In genomic region chr1:97202481-97202880, GRCh38 we compare ENCODE assay signal across 19 cellular contexts.
DNase-seq lines count a peak whose midpoint lies in the region; FAIRE-seq and TF ChIP-seq lines count a peak whose summit lies in the region.
"Had no signal": no experiment of that assay in that cellular context is flagged by ENCODE, and none has a peak within 500 bp of the region (broad histone marks: within the 10 kb centered on the region; RNA-seq: fewer than 3 reads in every experiment).

No MANE protein-coding gene starts in this region.

- TF ChIP-seq CTCF in KMS-11 (conservative IDR thresholded peaks at IDR 0.05; ENCODE audit: low read depth, low read length) (no peak), endodermal cell (conservative IDR thresholded peaks at IDR 0.05) (no peak), neural progenitor cell (IDR thresholded peaks at IDR 0.05) (no peak), prostate gland (IDR thresholded peaks at IDR 0.05) (no peak)

- H3K4me3 ChIP-seq in KMS-11 (IDR thresholded peaks at IDR 0.05; ENCODE audit: insufficient read depth, low read depth, low read length) (no peak overlapping the region), endodermal cell (ENCODE audit: low read length) (peak overlapping the region; percentile 11), neural progenitor cell (no peak overlapping the region), prostate gland (no peak overlapping the region)
- H3K4me3 ChIP-seq: PC-9 had no signal

- H3F3A ChIP-seq in neural progenitor cell (ENCODE audit: low read depth): no peaks in the 10 kb centered on the region

- H2AFZ ChIP-seq in KMS-11 (ENCODE audit: low read depth) (peak overlapping the region; percentile 38; the same call in 1 of the 2 replicates), neural progenitor cell (replicated peaks) (peak overlapping the region; percentile 77)

- H3K9me3 Mint-ChIP-seq in endodermal cell (no peaks in the 10 kb centered on the region), neural progenitor cell (no peaks in the 10 kb centered on the region)
- H3K9me3 Mint-ChIP-seq: CD4-positive, alpha-beta memory T cell; IgD-negative memory B cell had no signal

- FAIRE-seq in GM12891 (lab: Jason Lieb, UNC) (no peak), RCC 7860 (lab: Jason Lieb, UNC) (no peak)
- FAIRE-seq: D721Med had no signal

- H3K36me3 Mint-ChIP-seq in endodermal cell (ENCODE audit: low read depth): no peaks in the 10 kb centered on the region
- H3K36me3 Mint-ChIP-seq in neural progenitor cell: no peaks in the 10 kb centered on the region
- H3K36me3 Mint-ChIP-seq: IgD-negative memory B cell had no signal

- H3K36me3 ChIP-seq in KMS-11 (ENCODE audit: insufficient read depth) (no peaks in the 10 kb centered on the region), endodermal cell (ENCODE audit: control insufficient read depth, insufficient read depth, low read length) (no peaks in the 10 kb centered on the region), neural progenitor cell (no peaks in the 10 kb centered on the region), prostate gland (no peaks in the 10 kb centered on the region)

- peak overlapping the region; percentile 59 for H3K27ac ChIP-seq in KMS-11
- H3K27ac ChIP-seq in endodermal cell (ENCODE audit: low read depth, low read length): no peak overlapping the region
- H3K27ac ChIP-seq in neural progenitor cell: no peak overlapping the region
- no peak overlapping the region for H3K27ac ChIP-seq in prostate gland
- H3K27ac ChIP-seq: PC-9 had no signal

- H3K4me3 Mint-ChIP-seq in endodermal cell (no peak overlapping the region), neural progenitor cell (no peak overlapping the region)
- H3K4me3 Mint-ChIP-seq: B cell; CD4-positive, alpha-beta memory T cell; IgD-negative memory B cell had no signal

- H3K4me2 ChIP-seq in KMS-11 (peak overlapping the region; percentile 31; the same call in 1 of the 2 replicates), neural progenitor cell (peak overlapping the region; percentile 31)
- H3K4me2 ChIP-seq: PC-9 had no signal

- no peak overlapping the region for H3K27ac Mint-ChIP-seq in endodermal cell
- H3K27ac Mint-ChIP-seq in neural progenitor cell: no peak overlapping the region
- H3K27ac Mint-ChIP-seq: B cell; CD4-positive, alpha-beta memory T cell; IgD-negative memory B cell had no signal

- no peaks in the 10 kb centered on the region for H3K9me3 ChIP-seq in endodermal cell (ENCODE audit: control insufficient read depth, low read length)
- H3K9me3 ChIP-seq in neural progenitor cell (ENCODE audit: low read depth): no peaks in the 10 kb centered on the region
- no peaks in the 10 kb centered on the region for H3K9me3 ChIP-seq in prostate gland

- no peaks in the 10 kb centered on the region for H3K27me3 ChIP-seq in KMS-11 (ENCODE audit: insufficient read depth, low read depth)
- H3K27me3 ChIP-seq in endodermal cell (ENCODE audit: control insufficient read depth, insufficient read depth, low read length, poor library complexity, severe bottlenecking): no peaks in the 10 kb centered on the region
- no peaks in the 10 kb centered on the region for H3K27me3 ChIP-seq in neural progenitor cell
- H3K27me3 ChIP-seq in prostate gland (replicated peaks; ENCODE audit: insufficient read depth): no peaks in the 10 kb centered on the region

- H3K4me1 ChIP-seq in KMS-11 (ENCODE audit: low read depth, poor library complexity, severe bottlenecking) (peaks cover 9% of the 10 kb centered on the region), endodermal cell (ENCODE audit: control insufficient read depth, insufficient read depth, low read length) (peaks cover 19% of the 10 kb centered on the region), neural progenitor cell (peaks cover 14% of the 10 kb centered on the region), prostate gland (replicated peaks) (no peaks in the 10 kb centered on the region)

- no peak for TF ChIP-seq POLR2A in prostate gland (IDR thresholded peaks at IDR 0.05)
- TF ChIP-seq POLR2A in GM12891 (IDR thresholded peaks at IDR 0.05; ENCODE audit: low read depth, low read length): no peak

- no peak overlapping the region for H3K9ac ChIP-seq in KMS-11
- H3K9ac ChIP-seq in endodermal cell (ENCODE audit: extremely low read depth, low read length, poor library complexity, severe bottlenecking): no peak overlapping the region
- no peak overlapping the region for H3K9ac ChIP-seq in neural progenitor cell

- H3K79me2 ChIP-seq in KMS-11 (ENCODE audit: insufficient read depth, low read depth) (no peaks in the 10 kb centered on the region), neural progenitor cell (ENCODE audit: low read depth) (no peaks in the 10 kb centered on the region)

- DNase-seq in EH (ENCODE audit: low read depth): peak; percentile 23
- DNase-seq in endodermal cell: no peak
- DNase-seq in neural progenitor cell (ENCODE audit: low spot score): peak; percentile 18
- DNase-seq in prostate gland (ENCODE audit: low spot score): no peak
- DNase-seq in GM12891 (ENCODE audit: insufficient read length, low spot score): no peak
- DNase-seq in NCI-H2081 (lab: John Stamatoyannopoulos, UW): no peak
- no peak for DNase-seq in RCC 7860 (ENCODE audit: low spot score)
- DNase-seq: ACHN; CD4-positive, alpha-beta memory T cell; DMS79 treated with DMSO at 0.1 percent for 48 hours; NCI-H1048; NCI-H446; NCI-H748 treated with DMSO at 0.1 percent for 48 hours; PC-9; Right ventricle myocardium superior had no signal

- H3K4me1 Mint-ChIP-seq in endodermal cell: peaks cover 41% of the 10 kb centered on the region
- H3K4me1 Mint-ChIP-seq in neural progenitor cell: peaks cover 9% of the 10 kb centered on the region
- H3K4me1 Mint-ChIP-seq: B cell; CD4-positive, alpha-beta memory T cell; IgD-negative memory B cell had no signal

- WGBS in endodermal cell (ENCODE audit: insufficient coverage in 1 of 2, insufficient read length in 1 of 2), 2 experiments: 80 to 86% methylated on average over 3 of the region's 3 CpGs
- 92% methylated on average over 3 of the region's 3 CpGs for WGBS in prostate gland

- no peaks in the 10 kb centered on the region for H4K20me1 ChIP-seq in KMS-11 (ENCODE audit: insufficient read depth)
- no peaks in the 10 kb centered on the region for H4K20me1 ChIP-seq in neural progenitor cell (ENCODE audit: low read depth)

- H3K27me3 Mint-ChIP-seq in endodermal cell (ENCODE audit: insufficient read depth) (no peaks in the 10 kb centered on the region), neural progenitor cell (ENCODE audit: insufficient read depth, low read depth) (no peaks in the 10 kb centered on the region)
- H3K27me3 Mint-ChIP-seq: B cell; CD4-positive, alpha-beta memory T cell; IgD-negative memory B cell had no signal

- intact Hi-C loops in prostate gland (cut with DNase I): no loop called here

TF ChIP-seq in GM12891, 5 proteins besides CTCF, POLR2A, EP300 and RAD21:
- no peak for TF ChIP-seq PAX5 (IDR thresholded peaks at IDR 0.05; ENCODE audit: insufficient read depth, low read length, severe bottlenecking)
- no peak for TF ChIP-seq SPI1 (IDR thresholded peaks at IDR 0.05; ENCODE audit: low read depth, low read length)
- TF ChIP-seq POLR2AphosphoS5 (IDR thresholded peaks at IDR 0.05; ENCODE audit: low read depth, low read length): no peak
- TF ChIP-seq TAF1 (IDR thresholded peaks at IDR 0.05; ENCODE audit: low read depth, low read length): no peak
- TF ChIP-seq POU2F2 (IDR thresholded peaks at IDR 0.05; ENCODE audit: low read depth, low read length): no peak

Comparison
In these comparisons a context has a peak if more than half of its experiments do, and no peak if none do; other contexts are left out.
1. DNase-seq: peak in EH (single experiment) and neural progenitor cell (single experiment); none in endodermal cell (single experiment), prostate gland (single experiment), GM12891 (single experiment), NCI-H2081 (0 of 2) and RCC 7860 (single experiment).